8 cellular contexts compared by ENCODE assay signal in the genomic region with DNA sequence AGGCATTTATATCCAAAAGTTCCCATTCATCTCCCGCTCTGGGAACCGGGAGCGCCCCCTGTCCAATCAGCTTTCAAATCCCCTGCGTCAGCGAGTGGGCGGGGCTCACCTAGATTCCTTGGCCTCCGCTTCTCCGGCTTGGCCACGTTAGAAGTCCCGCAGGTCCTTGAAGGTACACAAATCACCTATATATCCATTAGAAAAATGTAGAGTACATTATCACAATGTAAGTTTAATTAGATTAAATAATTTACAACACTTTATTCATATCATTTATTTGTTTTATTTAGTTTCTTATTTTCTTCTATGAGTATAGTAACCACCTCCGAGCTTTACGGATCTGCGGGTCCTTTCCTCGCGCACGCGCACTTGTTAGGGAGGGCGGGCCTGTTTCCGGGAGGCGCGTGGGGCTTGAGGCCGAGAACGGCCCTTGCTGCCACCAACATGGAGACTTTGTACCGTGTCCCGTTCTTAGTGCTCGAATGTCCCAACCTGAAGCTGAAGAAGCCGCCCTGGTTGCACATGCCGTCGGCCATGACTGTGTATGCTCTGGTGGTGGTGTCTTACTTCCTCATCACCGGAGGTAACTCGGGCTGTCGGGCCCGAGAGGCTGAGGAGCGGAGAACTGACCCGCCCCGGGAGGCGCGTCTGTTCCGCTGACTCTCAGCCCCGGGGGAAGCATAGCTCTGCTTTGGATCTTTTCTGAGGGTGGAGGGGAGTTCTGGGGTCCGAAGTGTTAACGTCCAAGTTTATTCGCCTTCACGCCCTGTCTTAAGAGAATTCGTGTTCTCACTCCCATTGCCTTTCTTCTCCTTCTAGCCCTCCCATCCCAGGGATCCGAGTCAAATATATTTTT. TPM values are rescaled to one million over a fixed set of nuclear protein-coding genes. Genes with fewer than 3 reads are reported as not detected.
DNase-seq lines count a peak whose midpoint lies in the region; ATAC-seq and TF ChIP-seq lines count a peak whose summit lies in the region.

A gene (plus strand): TSS at position 388 of the 856 bp plus-strand sequence. CDS start 57 bp downstream, at position 445.

- H3K9me3 Mint-ChIP-seq in progenitor cell of endocrine pancreas (ENCODE audit: low read depth) = no peaks in the 10 kb centered on the region

- H3K27ac Mint-ChIP-seq in progenitor cell of endocrine pancreas = peak within 1 kb of the TSS; percentile 99

- peak within 1 kb of the TSS; percentile 95 for H3K4me3 Mint-ChIP-seq in progenitor cell of endocrine pancreas (ENCODE audit: low read depth)

- H3K27me3 ChIP-seq in left ventricle myocardium inferior (ENCODE audit: low read depth) = no peaks in the 10 kb centered on the region

- peak within 1 kb of the TSS; percentile 82 for H3K4me3 ChIP-seq in left ventricle myocardium inferior

- H3K4me1 ChIP-seq in left ventricle myocardium inferior = peaks cover 37% of the 10 kb centered on the region

- no peaks in the 10 kb centered on the region for H3K9me3 ChIP-seq in left ventricle myocardium inferior (replicated peaks)

- peaks cover 19% of the 10 kb centered on the region for H3K4me1 Mint-ChIP-seq in progenitor cell of endocrine pancreas (ENCODE audit: low read depth)

- ATAC-seq in GM18498 (IDR thresholded peaks at IDR 0.05; ENCODE audit: unreplicated experiment) (peak; percentile 90), HG02938 (IDR thresholded peaks at IDR 0.05; ENCODE audit: unreplicated experiment) (peak; percentile 91)

- DNase-seq in NCI-H187 (lab: John Stamatoyannopoulos, UW) = peak; percentile 50 to 66
- DNase-seq in T-helper 2 cell = peak; percentile 88 to 93 (median 90)
- peak; percentile 96 for DNase-seq in left ventricle myocardium inferior
- peak; percentile 85 for DNase-seq in progenitor cell of endocrine pancreas (ENCODE audit: low spot score, unreplicated experiment)
- peak; percentile 94 for DNase-seq in ureter (ENCODE audit: low spot score)

- H3K36me3 Mint-ChIP-seq in progenitor cell of endocrine pancreas (ENCODE audit: insufficient read depth) = peaks cover 10% of the 10 kb centered on the region

- TF ChIP-seq CTCF in left ventricle myocardium inferior (IDR thresholded peaks at IDR 0.05; ENCODE audit: borderline replicate concordance) (peak; percentile 38), progenitor cell of endocrine pancreas (IDR thresholded peaks at IDR 0.05; ENCODE audit: unreplicated experiment) (peak; percentile 17)

- H3K27me3 Mint-ChIP-seq in progenitor cell of endocrine pancreas = no peaks in the 10 kb centered on the region

- peaks cover under 1% of the 10 kb centered on the region for H3K36me3 ChIP-seq in left ventricle myocardium inferior

- H3K27ac ChIP-seq in angular gyrus (ENCODE audit: low read depth, low read length) (peak within 1 kb of the TSS; percentile 76), left ventricle myocardium inferior (replicated peaks) (peak within 1 kb of the TSS; percentile 88)

- intact Hi-C loops in left ventricle myocardium inferior (cut with micrococcal nuclease) = no loop called here

RNA-seq across cellular contexts. Expression of the gene that starts here (rescaled TPM):
- total RNA-seq in left ventricle myocardium inferior (27.2 TPM), progenitor cell of endocrine pancreas (155 and 165 TPM in 2 replicates), ureter (70.9 TPM)

Comparison
In these comparisons a context has a peak if more than half of its experiments do, and no peak if none do; other contexts are left out.
1. Peak in every context shown above with its lines: DNase-seq, ATAC-seq, H3K4me3 ChIP-seq and H3K27ac ChIP-seq.